In the genomic region with DNA sequence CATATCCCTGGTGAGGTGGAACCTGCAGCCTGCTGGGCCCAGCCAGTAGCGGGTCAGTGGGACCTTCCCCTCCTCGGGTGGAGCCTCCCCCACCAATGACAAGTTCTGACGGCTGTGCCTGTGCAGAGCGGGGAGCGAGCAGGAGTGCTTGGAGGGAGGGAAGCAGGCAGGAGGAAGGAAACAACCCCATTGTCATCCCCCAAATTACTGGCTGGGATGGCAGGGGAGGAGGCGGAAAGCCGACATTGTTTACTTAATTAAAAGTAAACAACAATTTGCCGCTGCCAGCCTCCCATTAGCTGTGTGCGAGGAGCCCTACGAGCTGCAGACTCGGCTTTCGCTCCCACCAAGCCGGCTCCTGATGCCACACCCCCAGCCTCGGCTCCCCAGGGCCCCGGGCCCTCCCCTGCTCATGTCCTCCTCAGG, we compare ENCODE assay signal across 11 cellular contexts. TPM values are rescaled to one million over a fixed set of nuclear protein-coding genes. Genes with fewer than 3 reads are reported as not detected.
DNase-seq lines count a peak whose midpoint lies in the region; ATAC-seq and TF ChIP-seq lines count a peak whose summit lies in the region.
"Had no signal": no experiment of that assay in that cellular context is flagged by ENCODE, and none has a peak within 500 bp of the region (broad histone marks: within the 10 kb centered on the region; RNA-seq: fewer than 3 reads in every experiment).

No MANE protein-coding gene starts in this region.

- H3K27ac ChIP-seq in HEK293 (ENCODE audit: extremely low read depth, low read depth, low read length): no peak overlapping the region; the same call in 1 of the 2 replicates
- peak overlapping the region; percentile 95 to 98 (median 97) for H3K27ac ChIP-seq in gastroesophageal sphincter
- peak overlapping the region; percentile 90 for H3K27ac ChIP-seq in temporal lobe (ENCODE audit: low read depth, low read length)
- H3K27ac ChIP-seq: HL-60 had no signal

- H3K9me3 ChIP-seq in HEK293 (ENCODE audit: control insufficient read depth, insufficient read depth, low read depth, low read length) (no peaks in the 10 kb centered on the region), gastroesophageal sphincter (no peaks in the 10 kb centered on the region)

- ATAC-seq in gastroesophageal sphincter (no peak), HG02870 (IDR thresholded peaks at IDR 0.05; ENCODE audit: unreplicated experiment) (no peak)

- no peak for TF ChIP-seq EP300 in gastroesophageal sphincter (IDR thresholded peaks at IDR 0.05)

- DNase-seq in NCI-H526 treated with DMSO at 0.1 percent for 48 hours (lab: John Stamatoyannopoulos, UW) (peak; percentile 27), RKO (ENCODE audit: low spot score) (no peak), T-helper 9 cell (no peak)
- DNase-seq: cortex of kidney, GOT3, hippocampal formation had no signal

- no peaks in the 10 kb centered on the region for H3K36me3 ChIP-seq in HEK293 (ENCODE audit: control insufficient read depth in 2 of 2, insufficient read depth in 1 of 2, low read length in 2 of 2)
- no peaks in the 10 kb centered on the region for H3K36me3 ChIP-seq in gastroesophageal sphincter

- H3K4me3 ChIP-seq in HEK293 (ENCODE audit: low read depth, low read length): no peak overlapping the region
- no peak overlapping the region for H3K4me3 ChIP-seq in gastroesophageal sphincter

- no peaks in the 10 kb centered on the region for H3K27me3 ChIP-seq in gastroesophageal sphincter

- peaks cover 50% of the 10 kb centered on the region for H3K4me1 ChIP-seq in HEK293 (ENCODE audit: control insufficient read depth, insufficient read depth, low read length)
- H3K4me1 ChIP-seq in gastroesophageal sphincter: peaks cover 51 to 100% (median 96%) of the 10 kb centered on the region in 3 donors

- TF ChIP-seq CTCF in HEK293 (tag by site-specific recombination; IDR thresholded peaks at IDR 0.05) (no peak), gastroesophageal sphincter (IDR thresholded peaks at IDR 0.05) (no peak)

- no peak for TF ChIP-seq POLR2A in gastroesophageal sphincter (IDR thresholded peaks at IDR 0.05)

- WGBS in gastroesophageal sphincter (ENCODE audit: low coverage in 1 of 2), 2 donors: 19% methylated on average over 3 of the region's 15 CpGs; no CpG with 5 or more reads in 1 of the 2 donors

- CTCF ChIA-PET in HEK293 (lab: Yijun Ruan, JAX): interaction anchor here (0.6 to 15.8 kb wide), 13 partner anchors 12 to 785 kb away, joined by 3 to 247 read pairs (median 5); no protein-coding TSS in a partner anchor

- POLR2A ChIA-PET in HEK293 (lab: Yijun Ruan, JAX): interaction anchor here (0.8 kb wide), 1 partner anchor 78 kb away, joined by 3 read pairs; no protein-coding TSS in a partner anchor

TF ChIP-seq in HEK293, 187 proteins besides CTCF, POLR2A, EP300 and RAD21 (continues in another document):
- TF ChIP-seq ZNF175 (tag by site-specific recombination; IDR thresholded peaks at IDR 0.05) (no peak), ZNF341 (tag by site-specific recombination; IDR thresholded peaks at IDR 0.05; ENCODE audit: low read depth) (peak; percentile 20; the same call in 1 of the 2 replicates), ZNF837 (tag by site-specific recombination; IDR thresholded peaks at IDR 0.05) (no peak), ZIC2 (tag by site-specific recombination; IDR thresholded peaks at IDR 0.05) (0 out of 2 replicates have a peak, but pooled peaks have one; percentile 6), ZNF324 (tag by site-specific recombination; IDR thresholded peaks at IDR 0.05) (no peak), ZBTB17 (tag by site-specific recombination; IDR thresholded peaks at IDR 0.05) (peak; percentile 75), SP2 (tag by site-specific recombination; IDR thresholded peaks at IDR 0.05) (peak; percentile 41), ZNF623 (tag by site-specific recombination; IDR thresholded peaks at IDR 0.05) (no peak), ZBTB8A (tag by site-specific recombination; IDR thresholded peaks at IDR 0.05) (no peak), ZNF629 (tag by site-specific recombination; IDR thresholded peaks at IDR 0.05) (0 out of 2 replicates have a peak, but pooled peaks have one; percentile 15)
- TF ChIP-seq, protein P1, sequence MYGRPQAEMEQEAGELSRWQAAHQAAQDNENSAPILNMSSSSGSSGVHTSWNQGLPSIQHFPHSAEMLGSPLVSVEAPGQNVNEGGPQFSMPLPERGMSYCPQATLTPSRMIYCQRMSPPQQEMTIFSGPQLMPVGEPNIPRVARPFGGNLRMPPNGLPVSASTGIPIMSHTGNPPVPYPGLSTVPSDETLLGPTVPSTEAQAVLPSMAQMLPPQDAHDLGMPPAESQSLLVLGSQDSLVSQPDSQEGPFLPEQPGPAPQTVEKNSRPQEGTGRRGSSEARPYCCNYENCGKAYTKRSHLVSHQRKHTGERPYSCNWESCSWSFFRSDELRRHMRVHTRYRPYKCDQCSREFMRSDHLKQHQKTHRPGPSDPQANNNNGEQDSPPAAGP (tag by site-specific recombination; IDR thresholded peaks at IDR 0.05): 0 out of 2 replicates have a peak, but pooled peaks have one; percentile 56
- TF ChIP-seq, protein P2, sequence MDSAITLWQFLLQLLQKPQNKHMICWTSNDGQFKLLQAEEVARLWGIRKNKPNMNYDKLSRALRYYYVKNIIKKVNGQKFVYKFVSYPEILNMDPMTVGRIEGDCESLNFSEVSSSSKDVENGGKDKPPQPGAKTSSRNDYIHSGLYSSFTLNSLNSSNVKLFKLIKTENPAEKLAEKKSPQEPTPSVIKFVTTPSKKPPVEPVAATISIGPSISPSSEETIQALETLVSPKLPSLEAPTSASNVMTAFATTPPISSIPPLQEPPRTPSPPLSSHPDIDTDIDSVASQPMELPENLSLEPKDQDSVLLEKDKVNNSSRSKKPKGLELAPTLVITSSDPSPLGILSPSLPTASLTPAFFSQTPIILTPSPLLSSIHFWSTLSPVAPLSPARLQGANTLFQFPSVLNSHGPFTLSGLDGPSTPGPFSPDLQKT (IDR thresholded peaks at IDR 0.05; ENCODE audit: borderline replicate concordance, low read depth, low read length): no peak
- TF ChIP-seq, protein P3, sequence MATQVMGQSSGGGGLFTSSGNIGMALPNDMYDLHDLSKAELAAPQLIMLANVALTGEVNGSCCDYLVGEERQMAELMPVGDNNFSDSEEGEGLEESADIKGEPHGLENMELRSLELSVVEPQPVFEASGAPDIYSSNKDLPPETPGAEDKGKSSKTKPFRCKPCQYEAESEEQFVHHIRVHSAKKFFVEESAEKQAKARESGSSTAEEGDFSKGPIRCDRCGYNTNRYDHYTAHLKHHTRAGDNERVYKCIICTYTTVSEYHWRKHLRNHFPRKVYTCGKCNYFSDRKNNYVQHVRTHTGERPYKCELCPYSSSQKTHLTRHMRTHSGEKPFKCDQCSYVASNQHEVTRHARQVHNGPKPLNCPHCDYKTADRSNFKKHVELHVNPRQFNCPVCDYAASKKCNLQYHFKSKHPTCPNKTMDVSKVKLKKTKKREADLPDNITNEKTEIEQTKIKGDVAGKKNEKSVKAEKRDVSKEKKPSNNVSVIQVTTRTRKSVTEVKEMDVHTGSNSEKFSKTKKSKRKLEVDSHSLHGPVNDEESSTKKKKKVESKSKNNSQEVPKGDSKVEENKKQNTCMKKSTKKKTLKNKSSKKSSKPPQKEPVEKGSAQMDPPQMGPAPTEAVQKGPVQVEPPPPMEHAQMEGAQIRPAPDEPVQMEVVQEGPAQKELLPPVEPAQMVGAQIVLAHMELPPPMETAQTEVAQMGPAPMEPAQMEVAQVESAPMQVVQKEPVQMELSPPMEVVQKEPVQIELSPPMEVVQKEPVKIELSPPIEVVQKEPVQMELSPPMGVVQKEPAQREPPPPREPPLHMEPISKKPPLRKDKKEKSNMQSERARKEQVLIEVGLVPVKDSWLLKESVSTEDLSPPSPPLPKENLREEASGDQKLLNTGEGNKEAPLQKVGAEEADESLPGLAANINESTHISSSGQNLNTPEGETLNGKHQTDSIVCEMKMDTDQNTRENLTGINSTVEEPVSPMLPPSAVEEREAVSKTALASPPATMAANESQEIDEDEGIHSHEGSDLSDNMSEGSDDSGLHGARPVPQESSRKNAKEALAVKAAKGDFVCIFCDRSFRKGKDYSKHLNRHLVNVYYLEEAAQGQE (tag by site-specific recombination; IDR thresholded peaks at IDR 0.05): no peak

RNA-seq across cellular contexts. Expression of a gene that starts 45.5 kb away (rescaled TPM):
- total RNA-seq in gastroesophageal sphincter: 10 to 100 TPM in 2 of 4 donors, 1 to 10 TPM in 2; 9.9 to 11.8 (median 10.8) TPM
- total RNA-seq in temporal lobe: 1.2 TPM

RNA-seq across cellular contexts. Expression of a gene that starts 59.4 kb away (rescaled TPM):
- total RNA-seq in gastroesophageal sphincter (10 to 100 TPM; 25.7 to 30.0 (median 28.7) TPM), temporal lobe (14.3 TPM)
